ENCODE assay signal across 17 cellular contexts in the genomic region with DNA sequence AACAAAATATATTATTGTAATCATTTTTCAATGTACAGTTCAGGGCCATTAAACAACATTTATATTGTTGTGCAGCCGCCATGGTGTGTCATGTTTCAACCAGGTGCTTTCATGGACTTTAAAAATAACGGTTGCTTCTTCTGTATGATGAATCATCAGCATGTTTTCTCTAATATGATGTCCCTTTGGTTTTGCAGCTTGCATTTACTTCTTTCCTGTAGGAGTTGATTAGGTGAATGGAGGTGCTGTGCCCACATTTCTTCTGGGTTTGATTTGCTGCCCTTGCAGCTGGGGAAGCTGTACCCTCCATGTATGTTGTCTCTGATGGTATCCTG. TPM values are rescaled to one million over a fixed set of nuclear protein-coding genes. Genes with fewer than 3 reads are reported as not detected.
DNase-seq lines count a peak whose midpoint lies in the region; ATAC-seq and TF ChIP-seq lines count a peak whose summit lies in the region.
"Had no signal": no experiment of that assay in that cellular context is flagged by ENCODE, and none has a peak within 500 bp of the region (broad histone marks: within the 10 kb centered on the region; RNA-seq: fewer than 3 reads in every experiment).

No MANE protein-coding gene starts in this region.

- peak; percentile 19 for DNase-seq in NCI-H2107 treated with DMSO at 0.1 percent for 48 hours (lab: John Stamatoyannopoulos, UW; ENCODE audit: unreplicated experiment)
- no peak for DNase-seq in NCI-H2107 (lab: John Stamatoyannopoulos, UW)
- DNase-seq in T-cell: no peak
- DNase-seq in right lobe of liver: no peak
- DNase-seq in DMS114 treated with DMSO at 0.1 percent for 48 hours (lab: John Stamatoyannopoulos, UW; ENCODE audit: unreplicated experiment): no peak
- DNase-seq: 8988T, DMS 273 treated with DMSO at 0.1 percent for 48 hours, KG1, NCI-H187 treated with DMSO at 0.1 percent for 48 hours, NCI-H510A treated with DMSO at 0.1 percent for 48 hours, OCI-M1, SHP77 treated with DMSO at 0.1 percent for 48 hours, T-helper 17 cell had no signal

- peaks cover 45 to 62% (median 59%) of the 10 kb centered on the region in 3 donors for H3K4me1 Mint-ChIP-seq in T-cell

- no peaks in the 10 kb centered on the region for H4K20me1 ChIP-seq in KMS-11 (ENCODE audit: insufficient read depth)

- peak overlapping the region; percentile 85 for H3K4me2 ChIP-seq in KMS-11
- H3K4me2 ChIP-seq: GM23338 had no signal

- peak overlapping the region; percentile 68 for H3K27ac ChIP-seq in KMS-11
- H3K27ac ChIP-seq in skeletal muscle tissue (ENCODE audit: low read depth, low read length): peak overlapping the region; percentile 68
- H3K27ac ChIP-seq in right lobe of liver: no peak overlapping the region

- H3K4me3 Mint-ChIP-seq in T-cell: no peak overlapping the region
- H3K4me3 Mint-ChIP-seq: GM23338, T-helper 17 cell had no signal

- intact Hi-C loops in right lobe of liver (cut with DNase I): no loop called here

- TF ChIP-seq CTCF in KMS-11 (conservative IDR thresholded peaks at IDR 0.05; ENCODE audit: low read depth, low read length) (no peak), right lobe of liver (IDR thresholded peaks at IDR 0.05) (no peak)

- POLR2A ChIA-PET in T-cell (lab: Charles Lee): no interaction called here

- H3K9me3 Mint-ChIP-seq in T-cell: no peaks in the 10 kb centered on the region
- H3K9me3 Mint-ChIP-seq: GM23338 had no signal

- TF ChIP-seq POLR2A in right lobe of liver (IDR thresholded peaks at IDR 0.05): no peak

- peak overlapping the region; percentile 12 to 30 for H3K27ac Mint-ChIP-seq in T-cell
- H3K27ac Mint-ChIP-seq: GM23338 had no signal

- H3K9ac ChIP-seq in KMS-11 (no peak overlapping the region), skeletal muscle tissue (ENCODE audit: low read depth in 1 of 3, low read length in 3 of 3) (no peak overlapping the region)

- H3K4me3 ChIP-seq in KMS-11 (IDR thresholded peaks at IDR 0.05; ENCODE audit: insufficient read depth, low read depth, low read length): no peak overlapping the region
- H3K4me3 ChIP-seq in skeletal muscle tissue (ENCODE audit: low read length in 3 of 3): peak overlapping the region in 1 of 3 donors; percentile 4
- H3K4me3 ChIP-seq in right lobe of liver: no peak overlapping the region
- H3K4me3 ChIP-seq: GM23338 had no signal

- H3K36me3 ChIP-seq in KMS-11 (ENCODE audit: insufficient read depth) (no peaks in the 10 kb centered on the region), skeletal muscle tissue (ENCODE audit: control insufficient read depth in 3 of 3, insufficient read depth in 3 of 3, low read length in 3 of 3) (no peaks in the 10 kb centered on the region), right lobe of liver (no peaks in the 10 kb centered on the region)

- WGBS in right lobe of liver (ENCODE audit: insufficient coverage, low coverage, low lambda C conversion rate, missing lambda C conversion rate): 97% methylated on average over 2 of the region's 2 CpGs

- no peak overlapping the region for H2AFZ ChIP-seq in KMS-11 (ENCODE audit: low read depth)
- H2AFZ ChIP-seq: GM23338 had no signal

- H3K4me1 ChIP-seq in KMS-11 (ENCODE audit: low read depth, poor library complexity, severe bottlenecking) (peaks cover 69% of the 10 kb centered on the region), skeletal muscle tissue (ENCODE audit: control insufficient read depth in 3 of 3, insufficient read depth in 3 of 3, low read length in 3 of 3) (peaks cover 19 to 39% (median 27%) of the 10 kb centered on the region in 3 donors), right lobe of liver (no peaks in the 10 kb centered on the region)

- H3K27me3 Mint-ChIP-seq in T-cell: no peaks in the 10 kb centered on the region
- H3K27me3 Mint-ChIP-seq: T-helper 17 cell had no signal

- H3K9me3 ChIP-seq in skeletal muscle tissue (ENCODE audit: control insufficient read depth in 3 of 3, low read length in 3 of 3) (no peaks in the 10 kb centered on the region), right lobe of liver (no peaks in the 10 kb centered on the region)

- H3K79me2 ChIP-seq in KMS-11 (ENCODE audit: insufficient read depth, low read depth): peaks cover 46% of the 10 kb centered on the region

- peak in 1 of 4 experiments; percentile 26 for ATAC-seq in T-cell (replicated peaks in 1 of 4)
- no peak for ATAC-seq in right lobe of liver
- ATAC-seq in HG03280 (IDR thresholded peaks at IDR 0.05; ENCODE audit: unreplicated experiment): no peak
- ATAC-seq: GM23338, T-helper 17 cell had no signal

- CTCF ChIA-PET in T-cell (lab: Charles Lee): no interaction called here

- H3K27me3 ChIP-seq in KMS-11 (ENCODE audit: insufficient read depth, low read depth) (no peaks in the 10 kb centered on the region), skeletal muscle tissue (ENCODE audit: control insufficient read depth in 3 of 3, insufficient read depth in 3 of 3, low read length in 3 of 3) (no peaks in the 10 kb centered on the region), right lobe of liver (no peaks in the 10 kb centered on the region)

- peaks cover 30% of the 10 kb centered on the region for H3K36me3 Mint-ChIP-seq in T-cell

RNA-seq across cellular contexts. Expression of a gene that starts 54.9 kb away (rescaled TPM):
- total RNA-seq in T-cell (10 to 100 TPM; 62.9 to 85.1 (median 76.1) TPM), skeletal muscle tissue (634 TPM), right lobe of liver (10 to 100 TPM; 27.0 to 42.4 (median 32.3) TPM)

Comparison
In these comparisons a context has a peak if more than half of its experiments do, and no peak if none do; other contexts are left out.
1. H3K27ac ChIP-seq: peak in KMS-11 (single experiment) and skeletal muscle tissue (single experiment); none in right lobe of liver (0 of 3).